ENCODE assay signal across 25 cellular contexts in the genomic region with DNA sequence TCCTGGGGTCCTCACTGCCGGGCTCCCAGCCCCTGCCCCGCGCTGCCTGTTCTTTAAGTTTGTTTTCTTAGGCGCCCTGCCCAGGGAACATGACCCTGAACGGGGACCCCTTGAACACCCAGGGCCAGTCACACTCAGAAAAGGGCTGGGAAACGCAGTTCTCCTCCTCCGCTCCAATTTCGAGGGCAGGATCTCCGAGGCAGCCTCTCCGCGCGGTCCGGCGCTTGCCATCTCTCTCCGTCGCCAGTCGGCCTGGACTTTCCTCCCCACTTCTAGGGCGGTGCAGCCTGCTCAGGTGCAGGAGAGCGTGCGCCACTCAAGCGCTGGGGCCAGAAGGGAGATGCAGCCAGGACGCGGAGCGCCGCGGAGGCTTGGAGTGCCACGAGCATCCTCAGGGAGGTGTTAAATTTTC. TPM values are rescaled to one million over a fixed set of nuclear protein-coding genes. Genes with fewer than 3 reads are reported as not detected.
A peak's percentile ranks its signal among the peaks of the same experiment; 100 is the strongest.
DNase-seq lines count a peak whose midpoint lies in the region; TF ChIP-seq lines count a peak whose summit lies in the region.
"Had no signal": no experiment of that assay in that cellular context is flagged by ENCODE, and none has a peak within 500 bp of the region (broad histone marks: within the 10 kb centered on the region; RNA-seq: fewer than 3 reads in every experiment).

No MANE protein-coding gene starts in this region.

- H3K9me3 Mint-ChIP-seq in osteocyte (ENCODE audit: unreplicated experiment) = no peaks in the 10 kb centered on the region
- H3K9me3 Mint-ChIP-seq: activated CD8-positive, alpha-beta T cell treated with anti-CD3 and anti-CD28 coated beads for 36 hours; activated naive CD4-positive, alpha-beta T cell treated with anti-CD3 and anti-CD28 coated beads for 36 hours; activated T-cell treated with anti-CD3 and anti-CD28 coated beads, Interleukin-2, amount 50 U/mL, for 24 hours had no signal

- H3K27me3 ChIP-seq in H7 (ENCODE audit: control insufficient read depth, insufficient read depth, low read length) (peaks cover 91% of the 10 kb centered on the region), brain microvascular endothelial cell (replicated peaks) (no peaks in the 10 kb centered on the region), iPS-20b (ENCODE audit: insufficient read depth, low read length) (peaks cover 98% of the 10 kb centered on the region)
- H3K27me3 ChIP-seq: uterus had no signal

- H3K9ac ChIP-seq in iPS-20b (ENCODE audit: low read depth, low read length) = no peak overlapping the region

- in situ Hi-C loops in brain microvascular endothelial cell (cut with HindIII; ENCODE audit: low pct_ligation_motif_present, low sequenced_read_pairs) = no loop called here

- peaks cover 67% of the 10 kb centered on the region for H3K27me3 Mint-ChIP-seq in osteocyte (ENCODE audit: unreplicated experiment)

- H3K27ac Mint-ChIP-seq in osteocyte (ENCODE audit: unreplicated experiment) = no peak overlapping the region
- H3K27ac Mint-ChIP-seq: activated CD8-positive, alpha-beta T cell treated with anti-CD3 and anti-CD28 coated beads for 36 hours; activated naive CD4-positive, alpha-beta T cell treated with anti-CD3 and anti-CD28 coated beads for 36 hours; activated T-cell treated with anti-CD3 and anti-CD28 coated beads, Interleukin-2, amount 50 U/mL, for 24 hours had no signal

- peak overlapping the region; percentile 21; the same call in 1 of the 2 replicates for H3K4me3 ChIP-seq in H7 (ENCODE audit: insufficient read depth, low read depth, low read length)
- H3K4me3 ChIP-seq in brain microvascular endothelial cell (ENCODE audit: low read depth, low read length) = peak overlapping the region; percentile 33
- peak overlapping the region; percentile 49; the same call in 1 of the 2 replicates for H3K4me3 ChIP-seq in iPS-20b (ENCODE audit: low read length)
- H3K4me3 ChIP-seq: GM12878, HAP-1, pancreas, smooth muscle cell, uterus had no signal

- DNase-seq in H7 = peak; percentile 71
- no peak for DNase-seq in brain microvascular endothelial cell
- DNase-seq in osteocyte (ENCODE audit: extremely low spot score, unreplicated experiment) = peak; percentile 83
- DNase-seq in DMS53 (lab: John Stamatoyannopoulos, UW) = no peak
- no peak for DNase-seq in NCI-H69 (lab: John Stamatoyannopoulos, UW)
- no peak for DNase-seq in DMS53 treated with DMSO at 0.1 percent for 48 hours (lab: John Stamatoyannopoulos, UW; ENCODE audit: unreplicated experiment)
- no peak for DNase-seq in NAMALWA (ENCODE audit: low spot score)
- DNase-seq: ACHN; activated CD8-positive, alpha-beta T cell treated with anti-CD3 and anti-CD28 coated beads for 36 hours; activated naive CD4-positive, alpha-beta T cell treated with anti-CD3 and anti-CD28 coated beads for 36 hours; activated T-cell treated with anti-CD3 and anti-CD28 coated beads, Interleukin-2, amount 50 U/mL, for 24 hours; NCI-H1694; NCI-H82; stimulated activated CD4-positive, alpha-beta T cell treated with anti-CD3 and anti-CD28 coated beads, Interleukin-4, amount 100 ng/mL, for 4 hours; substantia nigra had no signal

- H3K36me3 ChIP-seq in H7 (replicated peaks; ENCODE audit: control insufficient read depth, insufficient read depth, low read length) (no peaks in the 10 kb centered on the region), brain microvascular endothelial cell (replicated peaks) (no peaks in the 10 kb centered on the region), iPS-20b (ENCODE audit: insufficient read depth, low read depth, low read length) (no peaks in the 10 kb centered on the region)
- H3K36me3 ChIP-seq: HAP-1, pancreas, uterus had no signal

- H3K4me3 Mint-ChIP-seq in osteocyte (ENCODE audit: unreplicated experiment) = no peak overlapping the region
- H3K4me3 Mint-ChIP-seq: activated CD8-positive, alpha-beta T cell treated with anti-CD3 and anti-CD28 coated beads for 36 hours; activated naive CD4-positive, alpha-beta T cell treated with anti-CD3 and anti-CD28 coated beads for 36 hours; activated T-cell treated with anti-CD3 and anti-CD28 coated beads, Interleukin-2, amount 50 U/mL, for 24 hours had no signal

- TF ChIP-seq CTCF in brain microvascular endothelial cell (IDR thresholded peaks at IDR 0.05; ENCODE audit: low read depth, low read length, missing control alignments) = no peak
- TF ChIP-seq CTCF in osteocyte (IDR thresholded peaks at IDR 0.05) = no peak

- H3K36me3 Mint-ChIP-seq in osteocyte (ENCODE audit: unreplicated experiment) = no peaks in the 10 kb centered on the region

- H3K4me1 Mint-ChIP-seq in osteocyte (ENCODE audit: unreplicated experiment) = peaks cover 7% of the 10 kb centered on the region

- peaks cover 4% of the 10 kb centered on the region; the same call in 1 of the 2 replicates for H3K9me3 ChIP-seq in iPS-20b (ENCODE audit: insufficient read depth, low read depth, low read length)
- H3K9me3 ChIP-seq: HAP-1, pancreas, uterus had no signal

- peaks cover 3% of the 10 kb centered on the region; the same call in 1 of the 2 replicates for H3K4me1 ChIP-seq in iPS-20b (ENCODE audit: insufficient read depth, low read length)
- H3K4me1 ChIP-seq: HAP-1, uterus had no signal

- H3K27ac ChIP-seq in brain microvascular endothelial cell = no peak overlapping the region
- no peak overlapping the region for H3K27ac ChIP-seq in iPS-20b (ENCODE audit: low read length)
- H3K27ac ChIP-seq: C4-2B, pancreas, uterus, VCaP had no signal

RNA-seq across cellular contexts. Expression of gene PRDM8, which starts 9.9 kb away (rescaled TPM):
- 0.07 TPM in 1 of 2 replicates, not detected in the other for total RNA-seq in H7 (2014; rRNA removed; shearing (Covaris generic))
- total RNA-seq in osteocyte = 0.10 and 0.13 TPM in 2 replicates

RNA-seq across cellular contexts. Expression of gene FGF5, which starts 59.3 kb away (rescaled TPM):
- not detected in 2 replicates for total RNA-seq in H7 (2014; rRNA removed; shearing (Covaris generic))
- 7.0 and 8.2 TPM in 2 replicates for total RNA-seq in osteocyte
- total RNA-seq: activated CD8-positive, alpha-beta T cell treated with anti-CD3 and anti-CD28 coated beads for 36 hours; activated naive CD4-positive, alpha-beta T cell treated with anti-CD3 and anti-CD28 coated beads for 36 hours; MCF 10A; pancreas; smooth muscle cell; T-helper 1 cell treated with Interleukin-12 subunit alpha and Interleukin-12 subunit beta and Interleukin-4 antibody, amounts not matched to agents 30 ng/mL and 1 ng/mL, for 36 hours had no signal

Comparison
In these comparisons a context has a peak if more than half of its experiments do, and no peak if none do; other contexts are left out.
1. DNase-seq: peak in H7 (single experiment) and osteocyte (single experiment); none in brain microvascular endothelial cell (single experiment), DMS53 (single experiment), NCI-H69 (single experiment), DMS53 treated with DMSO at 0.1 percent for 48 hours (single experiment) and NAMALWA (single experiment).
2. Peak in every context shown above with its lines, with median percentiles within 50 percentile points of each other: H3K4me3 ChIP-seq.